ENCODE assay signal across 23 cellular contexts in the genomic region with DNA sequence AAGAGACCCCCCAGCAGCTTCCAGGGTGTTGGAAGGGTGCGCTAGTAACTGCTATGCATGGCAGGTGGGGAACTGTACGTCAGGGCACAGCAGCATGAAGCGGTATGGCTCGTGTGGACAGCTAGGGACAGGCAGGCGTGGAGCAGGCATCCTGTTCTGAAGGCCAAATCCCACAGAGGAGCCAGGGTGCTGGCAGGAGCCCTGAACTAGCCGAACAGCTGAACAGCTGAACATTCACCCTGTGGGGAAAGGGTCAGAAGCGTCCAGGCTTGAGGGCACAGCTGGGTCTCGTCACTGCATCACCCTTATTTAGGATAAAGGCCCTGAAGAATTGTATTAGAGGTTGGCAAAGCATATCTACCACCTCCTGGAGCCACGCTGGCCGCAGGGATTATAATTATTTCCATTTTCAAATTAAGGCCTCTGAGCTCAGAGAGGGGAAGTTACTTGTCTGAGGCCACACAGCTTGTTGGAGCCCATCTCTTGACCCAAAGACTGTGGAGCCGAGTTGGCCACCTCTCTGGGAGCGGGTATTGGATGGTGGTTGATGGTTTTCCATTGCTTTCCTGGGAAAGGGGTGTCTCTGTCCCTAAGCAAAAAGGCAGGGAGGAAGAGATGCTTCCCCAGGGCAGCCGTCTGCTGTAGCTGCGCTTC. TPM values are rescaled to one million over a fixed set of nuclear protein-coding genes. Genes with fewer than 3 reads are reported as not detected.
DNase-seq lines count a peak whose midpoint lies in the region; ATAC-seq and TF ChIP-seq lines count a peak whose summit lies in the region.
"Had no signal": no experiment of that assay in that cellular context is flagged by ENCODE, and none has a peak within 500 bp of the region (broad histone marks: within the 10 kb centered on the region; RNA-seq: fewer than 3 reads in every experiment).

No MANE protein-coding gene starts in this region.

- H3K9me3 Mint-ChIP-seq in activated CD4-positive, alpha-beta memory T cell treated with anti-CD3 and anti-CD28 coated beads for 36 hours = no peaks in the 10 kb centered on the region
- H3K9me3 Mint-ChIP-seq: CD4-positive, alpha-beta memory T cell; GM23338 had no signal

- WGBS in esophagus squamous epithelium, 2 donors = 76 to 88% methylated on average over 10 to 11 of the region's 14 CpGs

- H3K27ac ChIP-seq in SJCRH30 (no peak overlapping the region), osteoblast (ENCODE audit: low read depth, low read length) (no peak overlapping the region), upper lobe of right lung (no peak overlapping the region), esophagus squamous epithelium (no peak overlapping the region)
- H3K27ac ChIP-seq: BLaER1 treated with 17β-estradiol and CSF1 and Interleukin-3, amounts not matched to agents 10 nM and 100 nM; Peyer's patch had no signal

- TF ChIP-seq CTCF in osteoblast (IDR thresholded peaks at IDR 0.05; ENCODE audit: extremely low read depth, low read depth, low read length) (no peak), upper lobe of right lung (IDR thresholded peaks at IDR 0.05) (no peak), esophagus squamous epithelium (IDR thresholded peaks at IDR 0.05) (no peak)

- no peaks in the 10 kb centered on the region for H3K4me1 Mint-ChIP-seq in activated CD4-positive, alpha-beta memory T cell treated with anti-CD3 and anti-CD28 coated beads for 36 hours (ENCODE audit: low read depth)
- H3K4me1 Mint-ChIP-seq: CD4-positive, alpha-beta memory T cell had no signal

- no peaks in the 10 kb centered on the region for H3K27me3 ChIP-seq in SJCRH30
- no peaks in the 10 kb centered on the region for H3K27me3 ChIP-seq in osteoblast (ENCODE audit: insufficient read depth, low read length)
- no peaks in the 10 kb centered on the region for H3K27me3 ChIP-seq in upper lobe of right lung
- H3K27me3 ChIP-seq in esophagus squamous epithelium = no peaks in the 10 kb centered on the region
- H3K27me3 ChIP-seq: BLaER1 treated with 17β-estradiol and CSF1 and Interleukin-3, amounts not matched to agents 10 nM and 100 nM; Peyer's patch had no signal

- no peaks in the 10 kb centered on the region for H3K27me3 Mint-ChIP-seq in activated CD4-positive, alpha-beta memory T cell treated with anti-CD3 and anti-CD28 coated beads for 36 hours
- H3K27me3 Mint-ChIP-seq: CD4-positive, alpha-beta memory T cell had no signal

- POLR2A ChIA-PET in activated CD4-positive, alpha-beta memory T cell treated with anti-CD3 and anti-CD28 coated beads for 36 hours (lab: Charles Lee) = interaction anchor here (0.6 kb wide), 1 partner anchor 49 kb away, joined by 5 read pairs; no protein-coding TSS in a partner anchor

- H3K4me3 Mint-ChIP-seq in activated CD4-positive, alpha-beta memory T cell treated with anti-CD3 and anti-CD28 coated beads for 36 hours = no peak overlapping the region
- H3K4me3 Mint-ChIP-seq: CD4-positive, alpha-beta memory T cell; GM23338 had no signal

- H3K36me3 ChIP-seq in SJCRH30 = no peaks in the 10 kb centered on the region
- no peaks in the 10 kb centered on the region for H3K36me3 ChIP-seq in osteoblast (ENCODE audit: insufficient read depth, low read length)
- no peaks in the 10 kb centered on the region for H3K36me3 ChIP-seq in upper lobe of right lung
- H3K36me3 ChIP-seq in esophagus squamous epithelium = no peaks in the 10 kb centered on the region
- H3K36me3 ChIP-seq: BLaER1 treated with 17β-estradiol and CSF1 and Interleukin-3, amounts not matched to agents 10 nM and 100 nM; HAP-1; Peyer's patch had no signal

- H4K20me1 ChIP-seq in osteoblast (ENCODE audit: insufficient read depth, low read length) = no peaks in the 10 kb centered on the region
- H4K20me1 ChIP-seq: BLaER1 treated with 17β-estradiol and CSF1 and Interleukin-3, amounts not matched to agents 10 nM and 100 nM had no signal

- H3K4me1 ChIP-seq in SJCRH30 (0 out of 2 replicates have a peak, but pooled peaks cover 8% of the 10 kb centered on the region), osteoblast (ENCODE audit: insufficient read depth, low read length) (peaks cover 4% of the 10 kb centered on the region), upper lobe of right lung (no peaks in the 10 kb centered on the region), esophagus squamous epithelium (peaks cover 0 to 28% (median 0%) of the 10 kb centered on the region in 3 donors)
- H3K4me1 ChIP-seq: HAP-1, Peyer's patch had no signal

- no peak overlapping the region for H3K4me2 ChIP-seq in osteoblast (ENCODE audit: insufficient read depth, low read length)
- H3K4me2 ChIP-seq: BLaER1 treated with 17β-estradiol and CSF1 and Interleukin-3, amounts not matched to agents 10 nM and 100 nM; GM23338 had no signal

- intact Hi-C loops in upper lobe of right lung (cut with DNase I) = no loop called here
- intact Hi-C loops in esophagus squamous epithelium (cut with DNase I) = no loop called here
- intact Hi-C loops in activated CD4-positive, alpha-beta memory T cell treated with anti-CD3 and anti-CD28 coated beads for 36 hours (cut with micrococcal nuclease) = no loop called here

- no peaks in the 10 kb centered on the region for H3K36me3 Mint-ChIP-seq in activated CD4-positive, alpha-beta memory T cell treated with anti-CD3 and anti-CD28 coated beads for 36 hours
- H3K36me3 Mint-ChIP-seq: CD4-positive, alpha-beta memory T cell had no signal

- no peak overlapping the region for H2AFZ ChIP-seq in osteoblast (ENCODE audit: low read length)
- H2AFZ ChIP-seq: GM23338 had no signal

- TF ChIP-seq POLR2A in esophagus squamous epithelium (IDR thresholded peaks at IDR 0.05) = no peak

- no peaks in the 10 kb centered on the region for H3K79me2 ChIP-seq in osteoblast (ENCODE audit: insufficient read depth, low read length)

- H3K9me3 ChIP-seq in SJCRH30 (replicated peaks) = no peaks in the 10 kb centered on the region
- H3K9me3 ChIP-seq in osteoblast (ENCODE audit: low read depth, low read length) = no peaks in the 10 kb centered on the region
- H3K9me3 ChIP-seq in upper lobe of right lung = no peaks in the 10 kb centered on the region
- H3K9me3 ChIP-seq in esophagus squamous epithelium = no peaks in the 10 kb centered on the region
- H3K9me3 ChIP-seq: BLaER1 treated with 17β-estradiol and CSF1 and Interleukin-3, amounts not matched to agents 10 nM and 100 nM; Caco-2; HAP-1; Peyer's patch had no signal

- H3K4me3 ChIP-seq in SJCRH30 (no peak overlapping the region), osteoblast (ENCODE audit: insufficient read depth, low read length) (no peak overlapping the region), upper lobe of right lung (no peak overlapping the region), esophagus squamous epithelium (no peak overlapping the region)
- H3K4me3 ChIP-seq: BLaER1 treated with 17β-estradiol and CSF1 and Interleukin-3, amounts not matched to agents 10 nM and 100 nM; GM23338; HAP-1; Peyer's patch had no signal

- CTCF ChIA-PET in activated CD4-positive, alpha-beta memory T cell treated with anti-CD3 and anti-CD28 coated beads for 36 hours (lab: Charles Lee) = interaction anchor here (0.9 kb wide), 1 partner anchor 25 kb away, joined by 3 read pairs; no protein-coding TSS in a partner anchor

- no peak overlapping the region for H3K27ac Mint-ChIP-seq in activated CD4-positive, alpha-beta memory T cell treated with anti-CD3 and anti-CD28 coated beads for 36 hours
- H3K27ac Mint-ChIP-seq: CD4-positive, alpha-beta memory T cell; GM23338 had no signal

- peak; percentile 19 for ATAC-seq in left lobe of liver
- peak; percentile 47 for ATAC-seq in upper lobe of right lung
- ATAC-seq: GM23338 had no signal

- DNase-seq in SJCRH30 (peak; percentile 80 to 82), left lobe of liver (ENCODE audit: low spot score) (no peak), osteoblast (ENCODE audit: insufficient read length, low spot score, missing footprints) (peak; percentile 47), upper lobe of right lung (no peak), esophagus squamous epithelium (lab: John Stamatoyannopoulos, UW) (no peak), AG08396 (ENCODE audit: low spot score) (no peak)
- no peak for DNase-seq in activated CD4-positive, alpha-beta memory T cell treated with anti-CD3 and anti-CD28 coated beads for 36 hours
- DNase-seq: Caco-2; CD4-positive, alpha-beta memory T cell; DMS 273 treated with DMSO at 0.1 percent for 48 hours; DND-41; KG1; NCI-H1092 treated with DMSO at 0.1 percent for 48 hours; NCI-H1436 treated with DMSO at 0.1 percent for 48 hours; NCI-H1930; NCI-H226; NCI-H524; NCI-H774; NK-92 treated with Interleukin-12 subunit alpha and Interleukin-12 subunit beta, amount 100 ng/mL, for 24 hours; Peyer's patch had no signal

RNA-seq across cellular contexts. Expression of gene STH, which starts 3.3 kb away (rescaled TPM):
- total RNA-seq in SJCRH30 (2014; rRNA removed; shearing (Covaris generic)) = 0.43 TPM in 1 of 2 replicates, not detected in the other
- total RNA-seq in left lobe of liver (not detected), osteoblast (not detected in 2 replicates), upper lobe of right lung (not detected), esophagus squamous epithelium (not detected)
- total RNA-seq in activated CD4-positive, alpha-beta memory T cell treated with anti-CD3 and anti-CD28 coated beads for 36 hours = not detected
- total RNA-seq: Caco-2; CD4-positive, alpha-beta memory T cell; GM23338; Peyer's patch had no signal

Comparison
In these comparisons a context has a peak if more than half of its experiments do, and no peak if none do; other contexts are left out.
1. DNase-seq: peak in SJCRH30 (2 of 2) and osteoblast (single experiment); none in left lobe of liver (single experiment), upper lobe of right lung (single experiment), esophagus squamous epithelium (single experiment), activated CD4-positive, alpha-beta memory T cell treated with anti-CD3 and anti-CD28 coated beads for 36 hours (single experiment) and AG08396 (single experiment).